ENCODE assay signal across 19 cellular contexts in genomic region chr10:77850620-77851231, GRCh38.
DNase-seq lines count a peak whose midpoint lies in the region; ATAC-seq, FAIRE-seq and TF ChIP-seq lines count a peak whose summit lies in the region.
"Had no signal": no experiment of that assay in that cellular context is flagged by ENCODE, and none has a peak within 500 bp of the region (broad histone marks: within the 10 kb centered on the region; RNA-seq: fewer than 3 reads in every experiment).

No MANE protein-coding gene starts in this region.

- peak; percentile 65 for DNase-seq in H7
- no peak for DNase-seq in breast epithelium (ENCODE audit: low spot score in 2 of 2)
- no peak for DNase-seq in keratinocyte (ENCODE audit: low read depth, low spot score)
- no peak for DNase-seq in stimulated activated CD4-positive, alpha-beta T cell treated with anti-CD3 and anti-CD28 coated beads, Interleukin-4, amount 100 ng/mL, for 4 hours
- no peak for DNase-seq in NCI-H1105 treated with DMSO at 0.1 percent for 48 hours (lab: John Stamatoyannopoulos, UW)
- DNase-seq in activated CD4-positive, alpha-beta T cell treated with anti-CD3 and anti-CD28 coated beads for 48 hours = no peak
- DNase-seq: C1 segment of cervical spinal cord; EL; Kasumi-1; NCI-H1105; NCI-H1694 treated with DMSO at 0.1 percent for 48 hours; NCI-H2107; NCI-H345; NCI-H526; NK-92 treated with Interleukin-12 subunit alpha and Interleukin-12 subunit beta, amount 100 ng/mL, for 24 hours; PC-3 had no signal

- H3K4me3 ChIP-seq in H7 (ENCODE audit: insufficient read depth, low read depth, low read length) = no peak overlapping the region
- H3K4me3 ChIP-seq in breast epithelium = peak overlapping the region in 1 of 3 donors; percentile 28
- no peak overlapping the region for H3K4me3 ChIP-seq in keratinocyte (ENCODE audit: control insufficient read depth in 2 of 3, extremely low read depth in 1 of 3, insufficient read depth in 2 of 3, low read depth in 1 of 3, low read length in 3 of 3)
- H3K4me3 ChIP-seq: SJSA1 had no signal

- H4K20me1 ChIP-seq in keratinocyte (ENCODE audit: control insufficient read depth, extremely low read depth, insufficient read depth, low read length) = no peaks in the 10 kb centered on the region

- H3K4me2 ChIP-seq in keratinocyte (ENCODE audit: control insufficient read depth, extremely low read depth, insufficient read depth, low read depth, low read length) = peak overlapping the region; percentile 42

- TF ChIP-seq CTCF in 22Rv1 (IDR thresholded peaks at IDR 0.05) (no peak), breast epithelium (IDR thresholded peaks at IDR 0.05) (no peak), keratinocyte (optimal IDR thresholded peaks at IDR 0.05 in 1 of 3, IDR thresholded peaks at IDR 0.05 in 1 of 3, conservative IDR thresholded peaks at IDR 0.05 in 1 of 3; ENCODE audit: extremely low read depth in 1 of 3, insufficient read depth in 2 of 3, low read length in 3 of 3) (no peak)

- no peak overlapping the region for H2AFZ ChIP-seq in keratinocyte (ENCODE audit: control insufficient read depth, low read length)

- H3K4me1 ChIP-seq in breast epithelium (peaks cover 0 to 3% of the 10 kb centered on the region in 2 donors), keratinocyte (ENCODE audit: control insufficient read depth, extremely low read depth, insufficient read depth, low read length) (peaks cover 54% of the 10 kb centered on the region)

- H3K36me3 ChIP-seq in H7 (replicated peaks; ENCODE audit: control insufficient read depth, insufficient read depth, low read length) (peaks cover 15% of the 10 kb centered on the region), breast epithelium (no peaks in the 10 kb centered on the region), keratinocyte (ENCODE audit: control insufficient read depth in 2 of 2, extremely low read depth in 1 of 2, insufficient read depth in 2 of 2, low read length in 2 of 2) (peaks cover 4 to 41% of the 10 kb centered on the region in 2 experiments)

- FAIRE-seq in keratinocyte (lab: Jason Lieb, UNC) = no peak

- peak overlapping the region; percentile 29 for H3K9ac ChIP-seq in keratinocyte (ENCODE audit: control insufficient read depth, extremely low read depth, insufficient read depth, low read length)

- peak overlapping the region; percentile 43 for H3K27ac ChIP-seq in 22Rv1
- peak overlapping the region; percentile 52 to 55 for H3K27ac ChIP-seq in breast epithelium
- H3K27ac ChIP-seq in keratinocyte (ENCODE audit: control insufficient read depth, insufficient read depth, low read length) = peak overlapping the region; percentile 45
- H3K27ac ChIP-seq: SJSA1 had no signal

- dilution Hi-C loops in keratinocyte (cut with MboI; ENCODE audit: extremely low pct_ligation_motif_present, low sequenced_read_pairs) = no loop called here

- no peaks in the 10 kb centered on the region for H3K27me3 ChIP-seq in H7 (ENCODE audit: control insufficient read depth, insufficient read depth, low read length)
- no peaks in the 10 kb centered on the region for H3K27me3 ChIP-seq in breast epithelium
- no peaks in the 10 kb centered on the region for H3K27me3 ChIP-seq in keratinocyte (ENCODE audit: control insufficient read depth, extremely low read depth, insufficient read depth, low read length)
- H3K27me3 ChIP-seq: SJSA1 had no signal

- no peak for ATAC-seq in HG03045 (IDR thresholded peaks at IDR 0.05; ENCODE audit: unreplicated experiment)
- ATAC-seq: PC-3 had no signal

- H3K79me2 ChIP-seq in keratinocyte (ENCODE audit: control insufficient read depth, insufficient read depth, low read length) = peaks cover 17% of the 10 kb centered on the region

- H3K9me3 ChIP-seq in breast epithelium (no peaks in the 10 kb centered on the region), keratinocyte (ENCODE audit: control insufficient read depth, low read depth, low read length) (no peaks in the 10 kb centered on the region)
- H3K9me3 ChIP-seq: SJSA1 had no signal

- no peak for TF ChIP-seq POLR2A in breast epithelium (IDR thresholded peaks at IDR 0.05)

- peaks cover 7% of the 10 kb centered on the region for H3K9me1 ChIP-seq in keratinocyte (ENCODE audit: control insufficient read depth, extremely low read depth, insufficient read depth, low read length)

- intact Hi-C loops in breast epithelium (cut with DNase I; ENCODE audit: low total_unique reads) = loop anchor here (10.0 kb wide), 1 partner anchor 134 kb away; no protein-coding TSS in a partner anchor
